ENCODE assay signal across 8 cellular contexts in genomic region chr10:14560274-14560673, GRCh38.
DNase-seq lines count a peak whose midpoint lies in the region; ATAC-seq, FAIRE-seq and TF ChIP-seq lines count a peak whose summit lies in the region.

No MANE protein-coding gene starts in this region.

- no peaks in the 10 kb centered on the region for H3K9me1 ChIP-seq in K562 (ENCODE audit: control insufficient read depth, insufficient read depth, low read length)

- H3K27me3 ChIP-seq in HAP-1 (ENCODE audit: low read depth) (no peaks in the 10 kb centered on the region), K562 (ENCODE audit: control insufficient read depth in 2 of 2, insufficient read depth in 2 of 2, low read length in 2 of 2) (peaks cover 8 to 48% of the 10 kb centered on the region in 2 experiments; a peak in 4 of 5 replicates)

- TF ChIP-seq RAD21 in K562 (CRISPR knock-in tag; conservative IDR thresholded peaks at IDR 0.05 in 1 of 2, IDR thresholded peaks at IDR 0.05 in 1 of 2): no peak

- H3K4me1 ChIP-seq in HAP-1: peaks cover 6% of the 10 kb centered on the region
- H3K4me1 ChIP-seq in K562 (replicated peaks in 1 of 2; ENCODE audit: control insufficient read depth in 2 of 2, insufficient read depth in 2 of 2, low read length in 2 of 2): no peaks in the 10 kb centered on the region; a peak in 1 of 5 replicates
- peaks cover 22 to 34% of the 10 kb centered on the region in 2 donors for H3K4me1 ChIP-seq in kidney (ENCODE audit: control insufficient read depth in 1 of 2, insufficient read depth in 1 of 2, low read depth in 1 of 2, low read length in 2 of 2)

- peaks cover 0 to 17% (median 4%) of the 10 kb centered on the region in 3 donors for H3K36me3 Mint-ChIP-seq in naive thymus-derived CD8-positive, alpha-beta T cell

- no peak for TF ChIP-seq POLR2A in K562 (conservative IDR thresholded peaks at IDR 0.05)

- 3% methylated on average over 9 of the region's 9 CpGs for WGBS in K562 (ENCODE audit: insufficient coverage, low coverage, missing lambda C conversion rate)

- FAIRE-seq in K562 (lab: Jason Lieb, UNC) (no peak), kidney (lab: Jason Lieb, UNC) (no peak)

- BruUV-seq in K562 (replicated peaks; lab: Mats Ljungman, UMichigan): no TSS peak

- H3K79me2 ChIP-seq in K562 (ENCODE audit: control insufficient read depth, insufficient read depth, low read length): no peaks in the 10 kb centered on the region

- POLR2A ChIA-PET in K562 (lab: Yijun Ruan, JAX): no interaction called here
- POLR2A ChIA-PET in naive thymus-derived CD8-positive, alpha-beta T cell (lab: Charles Lee): interaction anchor here (0.9 to 6.3 kb wide), 10 partner anchors 9 to 78 kb away, joined by 3 to 59 read pairs (median 6); no protein-coding TSS in a partner anchor

- H3K9ac ChIP-seq in K562 (ENCODE audit: insufficient read depth in 1 of 2, low read depth in 2 of 2, low read length in 2 of 2) (no peak overlapping the region), kidney (ENCODE audit: low read length in 2 of 2) (no peak overlapping the region)

- CTCF ChIA-PET in K562 (lab: Yijun Ruan, JAX; ENCODE audit: low intra/inter-chr PET ratio): no interaction called here

- H3K9me3 Mint-ChIP-seq in naive thymus-derived CD8-positive, alpha-beta T cell: peaks cover 0 to 2% (median 0%) of the 10 kb centered on the region in 9 donors

- H3K36me3 ChIP-seq in HAP-1 (replicated peaks) (no peaks in the 10 kb centered on the region), K562 (ENCODE audit: control insufficient read depth, insufficient read depth, low read length) (no peaks in the 10 kb centered on the region), kidney (ENCODE audit: control insufficient read depth in 1 of 2, insufficient read depth in 2 of 2, low read length in 2 of 2) (peaks cover 0 to 2% of the 10 kb centered on the region in 2 donors)

- H3K4me1 Mint-ChIP-seq in naive thymus-derived CD8-positive, alpha-beta T cell: peaks cover 60 to 98% (median 95%) of the 10 kb centered on the region in 4 donors

- no peak overlapping the region for H2AFZ ChIP-seq in K562 (ENCODE audit: low read depth, low read length)

- DNase-seq in HAP-1 (ENCODE audit: low spot score in 2 of 2) (peak; percentile 14 to 61), SKM-1 treated with dmso at 0.1 percent for 144 hours (lab: John Stamatoyannopoulos, UW; ENCODE audit: unreplicated experiment) (peak; percentile 49), K562 (ENCODE audit: extremely low read depth in 1 of 4, low spot score in 3 of 4) (no peak), HuH-7.5 (ENCODE audit: low spot score) (no peak), kidney (no peak)
- DNase-seq in naive thymus-derived CD8-positive, alpha-beta T cell: peak in 2 of 10 donors; percentile 56 to 59

- peak overlapping the region; percentile 81 to 89 (median 86) for H3K4me3 Mint-ChIP-seq in naive thymus-derived CD8-positive, alpha-beta T cell

- H3K27ac ChIP-seq in K562 (ENCODE audit: extremely low read depth, low read depth, low read length) (no peak overlapping the region), kidney (ENCODE audit: low read depth in 2 of 2, low read length in 2 of 2) (no peak overlapping the region)

- intact Hi-C loops in K562 (cut with micrococcal nuclease) (no loop called here), kidney (cut with DNase I) (no loop called here)

- 0 out of 6 replicates have a peak, but pooled peaks of 1 of the 3 experiments have one; percentile 3 for TF ChIP-seq CTCF in K562 (IDR thresholded peaks at IDR 0.05 in 2 of 3, conservative IDR thresholded peaks at IDR 0.05 in 1 of 3; ENCODE audit: insufficient read depth in 2 of 3, low read depth in 1 of 3, low read length in 3 of 3)
- no peak for TF ChIP-seq CTCF in kidney (IDR thresholded peaks at IDR 0.05; ENCODE audit: borderline replicate concordance, extremely low read depth, insufficient read depth)

- H3K4me3 ChIP-seq in HAP-1 (no peak overlapping the region), K562 (no peak overlapping the region), kidney (ENCODE audit: low read length in 2 of 2) (no peak overlapping the region)

- no peaks in the 10 kb centered on the region for H3K27me3 Mint-ChIP-seq in naive thymus-derived CD8-positive, alpha-beta T cell

- no peak for TF ChIP-seq EP300 in K562 (IDR thresholded peaks at IDR 0.05; ENCODE audit: low read length)

- H3K4me2 ChIP-seq in K562 (ENCODE audit: insufficient read depth, low read length): no peak overlapping the region

- in situ Hi-C loops in HAP-1 (cut with MboI; ENCODE audit: low sequenced_read_pairs): no loop called here
- in situ Hi-C loops in K562 (cut with MboI): no loop called here

- H3K9me3 ChIP-seq in HAP-1 (no peaks in the 10 kb centered on the region), K562 (replicated peaks; ENCODE audit: control insufficient read depth, insufficient read depth, low read depth, low read length) (no peaks in the 10 kb centered on the region), kidney (ENCODE audit: control insufficient read depth in 1 of 2, low read length in 2 of 2) (no peaks in the 10 kb centered on the region)

- no peaks in the 10 kb centered on the region for H4K20me1 ChIP-seq in K562 (replicated peaks; ENCODE audit: control insufficient read depth, insufficient read depth, low read length)

- peak overlapping the region; percentile 92 to 99 (median 98) for H3K27ac Mint-ChIP-seq in naive thymus-derived CD8-positive, alpha-beta T cell

- ATAC-seq in K562 (peak; percentile 59; the same call in 2 of the 3 replicates), HG02588 (IDR thresholded peaks at IDR 0.05; ENCODE audit: unreplicated experiment) (no peak), GM18519 (IDR thresholded peaks at IDR 0.05; ENCODE audit: low FRiP score, unreplicated experiment) (no peak)
- ATAC-seq in naive thymus-derived CD8-positive, alpha-beta T cell: no peak

TF ChIP-seq in K562, 482 proteins besides CTCF, POLR2A, EP300 and RAD21 (continues in another document):
- TF ChIP-seq KDM4B (IDR thresholded peaks at IDR 0.05; ENCODE audit: borderline replicate concordance in 2 of 2, low read depth in 1 of 2) (no peak), ZBTB5 (IDR thresholded peaks at IDR 0.05) (no peak), HDAC2 (IDR thresholded peaks at IDR 0.05) (no peak), RB1 (IDR thresholded peaks at IDR 0.05; ENCODE audit: low read depth) (no peak), ID3 (CRISPR knock-in tag; IDR thresholded peaks at IDR 0.05) (no peak), ID3 (tag; IDR thresholded peaks at IDR 0.05) (no peak), HDAC1 (IDR thresholded peaks at IDR 0.05) (no peak), ELF2 (CRISPR knock-in tag; IDR thresholded peaks at IDR 0.05) (no peak), MLLT1 (IDR thresholded peaks at IDR 0.05) (no peak), ADNP (tag; IDR thresholded peaks at IDR 0.05) (no peak), ZNF584 (CRISPR knock-in tag; IDR thresholded peaks at IDR 0.05; ENCODE audit: low read depth) (no peak), E2F6 (IDR thresholded peaks at IDR 0.05; ENCODE audit: borderline replicate concordance in 1 of 2, extremely low read depth in 1 of 2, insufficient read depth in 1 of 2, insufficient read length in 1 of 2, low read depth in 1 of 2, low read length in 1 of 2, poor library complexity in 1 of 2, severe bottlenecking in 1 of 2) (peak in 1 of 2 experiments; percentile 72), ZNF436 (CRISPR knock-in tag; IDR thresholded peaks at IDR 0.05) (no peak), ATF4 (CRISPR knock-in tag; IDR thresholded peaks at IDR 0.05) (no peak)

Comparison
In these comparisons a context has a peak if more than half of its experiments do, and no peak if none do; other contexts are left out.
1. DNase-seq: peak in HAP-1 (2 of 2) and SKM-1 treated with dmso at 0.1 percent for 144 hours (single experiment); none in K562 (0 of 4), HuH-7.5 (single experiment) and kidney (single experiment).